ENCODE assay signal across 9 cellular contexts in genomic region chr11:67483498-67483798, GRCh38. TPM values are rescaled to one million over a fixed set of nuclear protein-coding genes. Genes with fewer than 3 reads are reported as not detected.
A peak's percentile ranks its signal among the peaks of the same experiment; 100 is the strongest.
DNase-seq lines count a peak whose midpoint lies in the region; ATAC-seq and TF ChIP-seq lines count a peak whose summit lies in the region.
"Had no signal": no experiment of that assay in that cellular context is flagged by ENCODE, and none has a peak within 500 bp of the region (broad histone marks: within the 10 kb centered on the region; RNA-seq: fewer than 3 reads in every experiment).

No MANE protein-coding gene starts in this region.

- peaks cover 6% of the 10 kb centered on the region for H3K36me3 Mint-ChIP-seq in activated naive CD8-positive, alpha-beta T cell

- H3K36me3 ChIP-seq in SK-N-SH (replicated peaks in 1 of 2; ENCODE audit: control insufficient read depth in 1 of 2, insufficient read depth in 2 of 2, low read length in 1 of 2): peaks cover 0 to 7% of the 10 kb centered on the region in 2 experiments
- no peaks in the 10 kb centered on the region for H3K36me3 ChIP-seq in kidney epithelial cell (ENCODE audit: control insufficient read depth, insufficient read depth, low read length)
- peaks cover 10% of the 10 kb centered on the region for H3K36me3 ChIP-seq in suprapubic skin

- H2AFZ ChIP-seq in SK-N-SH (ENCODE audit: low read depth): peak overlapping the region; percentile 48

- no peak for TF ChIP-seq EP300 in SK-N-SH (IDR thresholded peaks at IDR 0.05; ENCODE audit: borderline replicate concordance in 1 of 2, low read depth in 1 of 2, low read length in 1 of 2)
- TF ChIP-seq EP300 in suprapubic skin (IDR thresholded peaks at IDR 0.05): no peak

- H3K27me3 ChIP-seq in SK-N-SH (ENCODE audit: insufficient read depth) (no peaks in the 10 kb centered on the region), kidney epithelial cell (ENCODE audit: control insufficient read depth, insufficient read depth, low read length) (no peaks in the 10 kb centered on the region), suprapubic skin (no peaks in the 10 kb centered on the region)

- H3F3A ChIP-seq in SK-N-SH (replicated peaks; ENCODE audit: insufficient read depth): peaks cover 7% of the 10 kb centered on the region

- peaks cover 58% of the 10 kb centered on the region for H3K4me1 Mint-ChIP-seq in activated naive CD8-positive, alpha-beta T cell (ENCODE audit: low read depth)

- DNase-seq in SK-N-SH (no peak), kidney epithelial cell (ENCODE audit: low read depth) (no peak), suprapubic skin (ENCODE audit: low spot score in 2 of 2) (no peak), NCI-H345 treated with DMSO at 0.1 percent for 48 hours (lab: John Stamatoyannopoulos, UW; ENCODE audit: unreplicated experiment) (no peak), iPS-NIHi7 (ENCODE audit: extremely low spot score) (no peak), NCI-H1436 (lab: John Stamatoyannopoulos, UW) (no peak)

- peak overlapping the region; percentile 93 for H3K4me3 Mint-ChIP-seq in activated naive CD8-positive, alpha-beta T cell

- no peaks in the 10 kb centered on the region for H4K20me1 ChIP-seq in SK-N-SH (ENCODE audit: insufficient read depth)

- peak overlapping the region; percentile 99 for H3K27ac Mint-ChIP-seq in activated naive CD8-positive, alpha-beta T cell

- TF ChIP-seq RAD21 in SK-N-SH (IDR thresholded peaks at IDR 0.05; ENCODE audit: low read length): no peak

- 79% methylated on average over 8 of the region's 8 CpGs for WGBS in SK-N-SH (ENCODE audit: low lambda C conversion rate)
- 94% methylated on average over 4 of the region's 8 CpGs for WGBS in suprapubic skin

- no peak for ATAC-seq in SK-N-SH treated with all-trans-retinoic acid at 6 μM for 48 hours

- peaks cover 25% of the 10 kb centered on the region for H3K79me2 ChIP-seq in SK-N-SH (ENCODE audit: insufficient read depth)

- H3K4me3 ChIP-seq in SK-N-SH (ENCODE audit: low read depth in 2 of 2, low read length in 1 of 2): peak overlapping the region; percentile 54 to 62
- peak overlapping the region; percentile 59 for H3K4me3 ChIP-seq in kidney epithelial cell (ENCODE audit: low read depth, low read length)
- peak overlapping the region; percentile 56 for H3K4me3 ChIP-seq in suprapubic skin

- peak overlapping the region in 1 of 2 experiments; percentile 87; a peak in 2 of 4 replicates for H3K27ac ChIP-seq in SK-N-SH (ENCODE audit: low read depth in 2 of 2, low read length in 1 of 2)
- H3K27ac ChIP-seq in suprapubic skin: peak overlapping the region; percentile 83

- no peaks in the 10 kb centered on the region for H3K9me3 Mint-ChIP-seq in activated naive CD8-positive, alpha-beta T cell (ENCODE audit: low read depth)

- CTCF ChIA-PET in SK-N-SH (lab: Yijun Ruan, JAX): interaction anchor here (0.8 kb wide), 1 partner anchor 132 kb away, joined by 3 read pairs; no protein-coding TSS in a partner anchor

- H3K4me1 ChIP-seq in SK-N-SH (ENCODE audit: control insufficient read depth in 1 of 2, insufficient read depth in 2 of 2, low read depth in 1 of 2, low read length in 1 of 2) (peaks cover 6 to 17% of the 10 kb centered on the region in 2 experiments; a peak in 3 of 4 replicates), suprapubic skin (peaks cover 36% of the 10 kb centered on the region)

- TF ChIP-seq POLR2A in suprapubic skin (IDR thresholded peaks at IDR 0.05): no peak

- no peaks in the 10 kb centered on the region for H3K9me3 ChIP-seq in SK-N-SH
- no peaks in the 10 kb centered on the region for H3K9me3 ChIP-seq in suprapubic skin

- no peaks in the 10 kb centered on the region for H3K27me3 Mint-ChIP-seq in activated naive CD8-positive, alpha-beta T cell

- peak overlapping the region; percentile 79 for H3K4me2 ChIP-seq in SK-N-SH

- TF ChIP-seq CTCF in SK-N-SH (IDR thresholded peaks at IDR 0.05) (no peak), kidney epithelial cell (IDR thresholded peaks at IDR 0.05; ENCODE audit: insufficient read depth, low read length, poor library complexity, severe bottlenecking) (no peak), suprapubic skin (IDR thresholded peaks at IDR 0.05) (no peak)

- no peaks in the 10 kb centered on the region for H3K9me2 ChIP-seq in SK-N-SH

- H3K9ac ChIP-seq in SK-N-SH: no peak overlapping the region

- POLR2A ChIA-PET in SK-N-SH (lab: Yijun Ruan, JAX): interaction anchor here (0.8 to 1.4 kb wide), 2 partner anchors 14 to 92 kb away, joined by 3 to 6 read pairs; partner anchors contain the start of genes RAD9A and TMEM134

TF ChIP-seq in SK-N-SH, 30 proteins besides CTCF, POLR2A, EP300 and RAD21 (continues in another document):
- TF ChIP-seq FOXJ3 (CRISPR knock-in tag; IDR thresholded peaks at IDR 0.05): no peak
- TF ChIP-seq SMC3 (IDR thresholded peaks at IDR 0.05; ENCODE audit: low read depth, low read length): no peak
- no peak for TF ChIP-seq CHD2 (IDR thresholded peaks at IDR 0.05; ENCODE audit: low read length, partially characterized antibody)
- TF ChIP-seq RCOR1 (IDR thresholded peaks at IDR 0.05; ENCODE audit: low read length): no peak
- no peak for TF ChIP-seq TAF1 (IDR thresholded peaks at IDR 0.05; ENCODE audit: borderline replicate concordance, low read depth, low read length)
- TF ChIP-seq GATA2 (CRISPR knock-in tag; IDR thresholded peaks at IDR 0.05): no peak
- TF ChIP-seq USF1 (IDR thresholded peaks at IDR 0.05; ENCODE audit: borderline replicate concordance, low read depth): no peak
- TF ChIP-seq PBX3 (IDR thresholded peaks at IDR 0.05): no peak

TF ChIP-seq in SK-N-SH treated with all-trans-retinoic acid at 6 μM for 48 hours, 23 proteins besides CTCF, POLR2A, EP300 and RAD21:
- TF ChIP-seq GLIS3 (CRISPR knock-in tag; IDR thresholded peaks at IDR 0.05) (no peak), ESRRG (CRISPR knock-in tag; IDR thresholded peaks at IDR 0.05) (no peak), CSDC2 (CRISPR knock-in tag; IDR thresholded peaks at IDR 0.05) (no peak), CSRNP3 (CRISPR knock-in tag; IDR thresholded peaks at IDR 0.05) (no peak)

RNA-seq across cellular contexts. Expression of gene AIP, which starts 0.6 kb away (rescaled TPM):
- polyA plus RNA-seq in SK-N-SH (2012; rRNA removed): 192 and 207 TPM in 2 replicates
- polyA plus RNA-seq in SK-N-SH (2012; cell fraction: cytosol; rRNA removed): 112 and 149 TPM in 2 replicates
- 125 and 141 TPM in 2 replicates for polyA plus RNA-seq in SK-N-SH (2012; cell fraction: nucleus; rRNA removed)
- total RNA-seq in kidney epithelial cell (45.9 and 55.9 TPM in 2 replicates), suprapubic skin (10 to 100 TPM; 30.5 to 58.4 (median 42.2) TPM)

RNA-seq across cellular contexts. Expression of gene TMEM134, which starts 14.4 kb away (rescaled TPM):
- 132 and 135 TPM in 2 replicates for polyA plus RNA-seq in SK-N-SH (2012; rRNA removed)
- polyA plus RNA-seq in SK-N-SH (2012; cell fraction: cytosol; rRNA removed): 90.4 and 111 TPM in 2 replicates
- 166 and 231 TPM in 2 replicates for polyA plus RNA-seq in SK-N-SH (2012; cell fraction: nucleus; rRNA removed)
- total RNA-seq in kidney epithelial cell (53.8 and 102 TPM in 2 replicates), suprapubic skin (100 to 1,000 TPM; 131 to 376 (median 207) TPM)

RNA-seq across cellular contexts. Expression of gene PITPNM1, which starts 21.7 kb away (rescaled TPM):
- 24.2 and 24.4 TPM in 2 replicates for polyA plus RNA-seq in SK-N-SH (2012; rRNA removed)
- polyA plus RNA-seq in SK-N-SH (2012; cell fraction: cytosol; rRNA removed): 6.8 and 11.2 TPM in 2 replicates
- polyA plus RNA-seq in SK-N-SH (2012; cell fraction: nucleus; rRNA removed): 85.1 and 94.3 TPM in 2 replicates
- total RNA-seq in kidney epithelial cell (50.8 and 55.5 TPM in 2 replicates), suprapubic skin (10 to 100 TPM; 12.4 to 25.7 (median 19.7) TPM)

RNA-seq across cellular contexts. Expression of gene CDK2AP2, which starts 24.5 kb away (rescaled TPM):
- 32.8 and 47.9 TPM in 2 replicates for polyA plus RNA-seq in SK-N-SH (2012; rRNA removed)
- 18.5 and 30.3 TPM in 2 replicates for polyA plus RNA-seq in SK-N-SH (2012; cell fraction: cytosol; rRNA removed)
- 61.4 and 65.8 TPM in 2 replicates for polyA plus RNA-seq in SK-N-SH (2012; cell fraction: nucleus; rRNA removed)
- total RNA-seq in kidney epithelial cell (104 and 135 TPM in 2 replicates), suprapubic skin (10 to 100 TPM; 16.7 to 44.6 (median 30.9) TPM)

RNA-seq across cellular contexts. Expression of gene CABP4, which starts 28.3 kb away (rescaled TPM):
- polyA plus RNA-seq in SK-N-SH (2012; rRNA removed): not detected in 2 replicates
- polyA plus RNA-seq in SK-N-SH (2012; cell fraction: cytosol; rRNA removed): not detected in 2 replicates
- polyA plus RNA-seq in SK-N-SH (2012; cell fraction: nucleus; rRNA removed): not detected in 2 replicates
- total RNA-seq in kidney epithelial cell (0.17 TPM in 1 of 2 replicates, not detected in the other), suprapubic skin (1 to 10 TPM in 1 of 4 donors, under 1 TPM in 2, not detected in 1; 0.38 to 2.5 (median 0.72) TPM)
- total RNA-seq: occipital lobe had no signal
